ENCODE assay signal across 1 cellular context in genomic region chr18:34976899-34977786, GRCh38.
TF ChIP-seq lines count a peak whose summit lies in the region.

No MANE protein-coding gene starts in this region.

TF ChIP-seq in HepG2, 621 proteins besides CTCF, POLR2A, EP300 and RAD21 (continued from another document and continues in another):
- TF ChIP-seq UBTF (CRISPR knock-in tag; IDR thresholded peaks at IDR 0.05): peak; percentile 67
- no peak for TF ChIP-seq ZBED4 (CRISPR knock-in tag; IDR thresholded peaks at IDR 0.05; ENCODE audit: borderline replicate concordance)
- TF ChIP-seq MBNL3 (CRISPR knock-in tag; conservative IDR thresholded peaks at IDR 0.05): no peak
- TF ChIP-seq MEIS2 (CRISPR knock-in tag; IDR thresholded peaks at IDR 0.05): peak; percentile 82; the same call in 1 of the 2 replicates
- TF ChIP-seq ZSCAN12 (CRISPR knock-in tag; IDR thresholded peaks at IDR 0.05): 0 out of 2 replicates have a peak, but pooled peaks have one; percentile 29
- no peak for TF ChIP-seq RBM22 (optimal IDR thresholded peaks at IDR 0.05; ENCODE audit: low read length)
- TF ChIP-seq PCBP2 (optimal IDR thresholded peaks at IDR 0.05; ENCODE audit: low read depth, low read length, poor library complexity, severe bottlenecking): no peak
- peak; percentile 54 for TF ChIP-seq CEBPG (CRISPR knock-in tag; IDR thresholded peaks at IDR 0.05)
- peak; percentile 51; the same call in 1 of the 2 replicates for TF ChIP-seq ZBTB2 (CRISPR knock-in tag; IDR thresholded peaks at IDR 0.05; ENCODE audit: low read depth)
- TF ChIP-seq HOXA3 (CRISPR knock-in tag; IDR thresholded peaks at IDR 0.05): peak; percentile 49
- peak; percentile 75 for TF ChIP-seq IKZF5 (CRISPR knock-in tag; IDR thresholded peaks at IDR 0.05)
- TF ChIP-seq SKI (IDR thresholded peaks at IDR 0.05; ENCODE audit: partially characterized antibody): peak; percentile 49
- TF ChIP-seq, protein P1, sequence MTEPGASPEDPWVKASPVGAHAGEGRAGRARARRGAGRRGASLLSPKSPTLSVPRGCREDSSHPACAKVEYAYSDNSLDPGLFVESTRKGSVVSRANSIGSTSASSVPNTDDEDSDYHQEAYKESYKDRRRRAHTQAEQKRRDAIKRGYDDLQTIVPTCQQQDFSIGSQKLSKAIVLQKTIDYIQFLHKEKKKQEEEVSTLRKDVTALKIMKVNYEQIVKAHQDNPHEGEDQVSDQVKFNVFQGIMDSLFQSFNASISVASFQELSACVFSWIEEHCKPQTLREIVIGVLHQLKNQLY (CRISPR knock-in tag; IDR thresholded peaks at IDR 0.05): 0 out of 2 replicates have a peak, but pooled peaks have one; percentile 23
- TF ChIP-seq ZNF33B (CRISPR knock-in tag; IDR thresholded peaks at IDR 0.05): 0 out of 2 replicates have a peak, but pooled peaks have one; percentile 16
- TF ChIP-seq ZNF772 (CRISPR knock-in tag; IDR thresholded peaks at IDR 0.05): 0 out of 2 replicates have a peak, but pooled peaks have one; percentile 13
- TF ChIP-seq ZSCAN22 (CRISPR knock-in tag; IDR thresholded peaks at IDR 0.05): no peak
- TF ChIP-seq ZNF589 (CRISPR knock-in tag; conservative IDR thresholded peaks at IDR 0.05): peak; percentile 29
- peak; percentile 72 for TF ChIP-seq SKIL (CRISPR knock-in tag; IDR thresholded peaks at IDR 0.05; ENCODE audit: borderline replicate concordance)
- no peak for TF ChIP-seq SYNCRIP (IDR thresholded peaks at IDR 0.05; ENCODE audit: insufficient read depth, low read depth, low read length)
- peak; percentile 66; the same call in 1 of the 2 replicates for TF ChIP-seq ZIK1 (CRISPR knock-in tag; IDR thresholded peaks at IDR 0.05; ENCODE audit: borderline replicate concordance, low read depth)
- TF ChIP-seq RFX5 (IDR thresholded peaks at IDR 0.05; ENCODE audit: low read depth, low read length): no peak
- no peak for TF ChIP-seq ZNF207 (IDR thresholded peaks at IDR 0.05; ENCODE audit: borderline replicate concordance)
- TF ChIP-seq ZNF547 (CRISPR knock-in tag; IDR thresholded peaks at IDR 0.05): peak; percentile 39; the same call in 1 of the 2 replicates
- peak; percentile 84; the same call in 1 of the 2 replicates for TF ChIP-seq THAP7 (CRISPR knock-in tag; IDR thresholded peaks at IDR 0.05)
- peak; percentile 37; the same call in 1 of the 2 replicates for TF ChIP-seq GATAD1 (CRISPR knock-in tag; IDR thresholded peaks at IDR 0.05)
- no peak for TF ChIP-seq HNRNPL (IDR thresholded peaks at IDR 0.05; ENCODE audit: low read depth, low read length)
- peak; percentile 18 for TF ChIP-seq ZBTB7B (CRISPR knock-in tag; IDR thresholded peaks at IDR 0.05)
- TF ChIP-seq DMAP1 (CRISPR knock-in tag; IDR thresholded peaks at IDR 0.05): peak; percentile 46
- peak; percentile 54; the same call in 1 of the 2 replicates for TF ChIP-seq LBX2 (CRISPR knock-in tag; IDR thresholded peaks at IDR 0.05; ENCODE audit: borderline replicate concordance)
- TF ChIP-seq NRL (CRISPR knock-in tag; IDR thresholded peaks at IDR 0.05; ENCODE audit: borderline replicate concordance): peak; percentile 43; the same call in 1 of the 2 replicates
- TF ChIP-seq TCF7L2 (IDR thresholded peaks at IDR 0.05; ENCODE audit: low read depth, low read length): no peak
- no peak for TF ChIP-seq ZSCAN30 (CRISPR knock-in tag; IDR thresholded peaks at IDR 0.05)
- peak; percentile 54; the same call in 1 of the 2 replicates for TF ChIP-seq MXD4 (CRISPR knock-in tag; IDR thresholded peaks at IDR 0.05)
- 0 out of 2 replicates have a peak, but pooled peaks have one; percentile 17 for TF ChIP-seq SALL2 (CRISPR knock-in tag; IDR thresholded peaks at IDR 0.05)
- TF ChIP-seq PHF20 (CRISPR knock-in tag; IDR thresholded peaks at IDR 0.05): peak; percentile 41; the same call in 1 of the 2 replicates
- TF ChIP-seq ZNF430 (CRISPR knock-in tag; IDR thresholded peaks at IDR 0.05): peak; percentile 82
- TF ChIP-seq SATB2 (CRISPR knock-in tag; IDR thresholded peaks at IDR 0.05): no peak
- TF ChIP-seq ZNF768 (CRISPR knock-in tag; IDR thresholded peaks at IDR 0.05): peak; percentile 14; the same call in 1 of the 2 replicates
- peak; percentile 23 for TF ChIP-seq HNRNPLL (IDR thresholded peaks at IDR 0.05; ENCODE audit: low read depth, low read length, poor library complexity, severe bottlenecking)
- TF ChIP-seq ZNF878 (CRISPR knock-in tag; IDR thresholded peaks at IDR 0.05): no peak; the same call in 1 of the 2 replicates
- TF ChIP-seq, protein P2, sequence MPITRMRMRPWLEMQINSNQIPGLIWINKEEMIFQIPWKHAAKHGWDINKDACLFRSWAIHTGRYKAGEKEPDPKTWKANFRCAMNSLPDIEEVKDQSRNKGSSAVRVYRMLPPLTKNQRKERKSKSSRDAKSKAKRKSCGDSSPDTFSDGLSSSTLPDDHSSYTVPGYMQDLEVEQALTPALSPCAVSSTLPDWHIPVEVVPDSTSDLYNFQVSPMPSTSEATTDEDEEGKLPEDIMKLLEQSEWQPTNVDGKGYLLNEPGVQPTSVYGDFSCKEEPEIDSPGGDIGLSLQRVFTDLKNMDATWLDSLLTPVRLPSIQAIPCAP (CRISPR knock-in tag; IDR thresholded peaks at IDR 0.05; ENCODE audit: low read depth): no peak
- 0 out of 2 replicates have a peak, but pooled peaks have one; percentile 48 for TF ChIP-seq ZNF607 (CRISPR knock-in tag; IDR thresholded peaks at IDR 0.05; ENCODE audit: borderline replicate concordance)
- TF ChIP-seq BATF2 (CRISPR knock-in tag; IDR thresholded peaks at IDR 0.05): 0 out of 2 replicates have a peak, but pooled peaks have one; percentile 20
- TF ChIP-seq ZNF292 (CRISPR knock-in tag; IDR thresholded peaks at IDR 0.05; ENCODE audit: borderline replicate concordance, low read depth): peak; percentile 84
- TF ChIP-seq ZBTB3 (CRISPR knock-in tag; IDR thresholded peaks at IDR 0.05; ENCODE audit: borderline replicate concordance, low read depth): no peak
- TF ChIP-seq ZNF382 (CRISPR knock-in tag; IDR thresholded peaks at IDR 0.05; ENCODE audit: borderline replicate concordance): no peak
- TF ChIP-seq RBAK (CRISPR knock-in tag; IDR thresholded peaks at IDR 0.05): no peak
- peak; percentile 81; the same call in 1 of the 2 replicates for TF ChIP-seq SNAPC2 (CRISPR knock-in tag; IDR thresholded peaks at IDR 0.05)
- peak; percentile 45 for TF ChIP-seq FOSL2 (CRISPR knock-in tag; IDR thresholded peaks at IDR 0.05)
- TF ChIP-seq ZFP1 (CRISPR knock-in tag; IDR thresholded peaks at IDR 0.05): no peak
- TF ChIP-seq ZNF335 (CRISPR knock-in tag; IDR thresholded peaks at IDR 0.05): peak; percentile 81; the same call in 1 of the 2 replicates
- TF ChIP-seq FOXA3 (CRISPR knock-in tag; IDR thresholded peaks at IDR 0.05): no peak
- TF ChIP-seq ZNF713 (CRISPR knock-in tag; IDR thresholded peaks at IDR 0.05): no peak
- peak; percentile 41; the same call in 1 of the 2 replicates for TF ChIP-seq TMF1 (CRISPR knock-in tag; IDR thresholded peaks at IDR 0.05; ENCODE audit: low read depth)
- peak; percentile 66; the same call in 1 of the 2 replicates for TF ChIP-seq PITX1 (CRISPR knock-in tag; IDR thresholded peaks at IDR 0.05)
- no peak for TF ChIP-seq BCL3 (CRISPR knock-in tag; IDR thresholded peaks at IDR 0.05)
